ENCODE assay signal across 17 cellular contexts in the genomic region with DNA sequence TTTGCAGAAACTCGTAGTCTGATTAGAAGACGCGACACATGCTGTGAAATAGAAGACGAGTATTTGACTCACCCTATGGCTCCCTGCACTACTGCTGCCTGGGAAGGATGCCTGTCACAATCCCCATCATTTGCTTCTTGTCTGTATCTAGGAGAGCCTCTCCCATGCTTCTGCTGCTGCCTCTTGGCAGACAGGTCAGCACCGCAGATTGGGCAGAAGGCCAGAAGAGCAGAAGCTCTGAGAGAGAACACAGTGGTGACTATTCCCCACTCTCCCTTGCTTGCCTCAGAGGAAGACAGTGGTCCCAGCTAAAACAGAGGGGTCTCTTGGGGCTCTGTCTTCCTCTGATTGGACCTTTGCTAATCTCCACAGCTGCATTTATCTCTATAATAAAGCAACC.
"Had no signal": no experiment of that assay in that cellular context is flagged by ENCODE, and none has a peak within 500 bp of the region (broad histone marks: within the 10 kb centered on the region; RNA-seq: fewer than 3 reads in every experiment).

No MANE protein-coding gene starts in this region.

- H3K4me1 ChIP-seq: foreskin keratinocyte had no signal

- H3K4me1 Mint-ChIP-seq: activated CD8-positive, alpha-beta memory T cell treated with anti-CD3 and anti-CD28 coated beads, Interleukin-2, amount 10 ng/mL, durations not matched to agents 7 days and 5 days; memory B cell had no signal

- ATAC-seq: activated CD8-positive, alpha-beta memory T cell treated with anti-CD3 and anti-CD28 coated beads, Interleukin-2, amount 10 ng/mL, durations not matched to agents 7 days and 5 days; activated naive CD4-positive, alpha-beta T cell treated with anti-CD3 and anti-CD28 coated beads, Interleukin-2, amount 50 U/mL, for 72 hours; activated T-cell treated with anti-CD3 and anti-CD28 coated beads, Interleukin-2, amount 50 U/mL, for 4 hours; foreskin keratinocyte; natural killer cell treated with Interleukin-12 subunit alpha and Interleukin-12 subunit beta and Interleukin-15 and Interleukin-18, amount 100 ng/mL, for 72 hours had no signal

- DNase-seq: activated CD4-positive, alpha-beta T cell treated with anti-CD3 and anti-CD28 coated beads, Interleukin-2, amount 50 U/mL, for 4 hours; activated CD4-positive, CD25-positive, alpha-beta regulatory T cell treated with anti-CD3 and anti-CD28 coated beads, Interleukin-2, amount 50 U/mL, for 72 hours; activated CD8-positive, alpha-beta memory T cell treated with anti-CD3 and anti-CD28 coated beads, Interleukin-2, amount 10 ng/mL, durations not matched to agents 7 days and 5 days; activated effector memory CD4-positive, alpha-beta T cell treated with anti-CD3 and anti-CD28 coated beads, Interleukin-2, amount 50 U/mL, for 16 hours; activated T-cell treated with anti-CD3 and anti-CD28 coated beads, Interleukin-2, amount 50 U/mL, for 4 hours; amygdala; brain microvascular endothelial cell; foreskin keratinocyte; head of caudate nucleus; occipital lobe; stimulated activated CD4-positive, alpha-beta T cell treated with anti-CD3 and anti-CD28 coated beads, Interleukin-4, amount 100 ng/mL, for 1 hour; stimulated activated CD8-positive, alpha-beta memory T cell treated with anti-CD3 and anti-CD28 coated beads, Interleukin-4, amount 100 ng/mL, for 48 hours; T-helper 2 cell had no signal

- H3K27me3 Mint-ChIP-seq: activated CD8-positive, alpha-beta memory T cell treated with anti-CD3 and anti-CD28 coated beads, Interleukin-2, amount 10 ng/mL, durations not matched to agents 7 days and 5 days had no signal

- H3K27ac ChIP-seq: brain microvascular endothelial cell, foreskin keratinocyte had no signal

- H3K36me3 Mint-ChIP-seq: activated CD8-positive, alpha-beta memory T cell treated with anti-CD3 and anti-CD28 coated beads, Interleukin-2, amount 10 ng/mL, durations not matched to agents 7 days and 5 days; activated naive CD4-positive, alpha-beta T cell treated with anti-CD3 and anti-CD28 coated beads, Interleukin-2, amount 50 U/mL, for 72 hours; memory B cell; natural killer cell treated with Interleukin-12 subunit alpha and Interleukin-12 subunit beta and Interleukin-15 and Interleukin-18, amount 100 ng/mL, for 72 hours had no signal

- H3K9me3 Mint-ChIP-seq: activated T-cell treated with anti-CD3 and anti-CD28 coated beads, Interleukin-2, amount 50 U/mL, for 4 hours; memory B cell; natural killer cell treated with Interleukin-12 subunit alpha and Interleukin-12 subunit beta and Interleukin-15 and Interleukin-18, amount 100 ng/mL, for 72 hours; stimulated activated naive CD8-positive, alpha-beta T cell treated with anti-CD3 and anti-CD28 coated beads, Interleukin-15, Interleukin-2, amounts not matched to agents 100 ng/mL and 50 ng/mL, for 24 hours had no signal

- H3K36me3 ChIP-seq: brain microvascular endothelial cell had no signal

- H3K4me3 Mint-ChIP-seq: activated CD8-positive, alpha-beta memory T cell treated with anti-CD3 and anti-CD28 coated beads, Interleukin-2, amount 10 ng/mL, durations not matched to agents 7 days and 5 days; activated T-cell treated with anti-CD3 and anti-CD28 coated beads, Interleukin-2, amount 50 U/mL, for 4 hours; memory B cell; natural killer cell treated with Interleukin-12 subunit alpha and Interleukin-12 subunit beta and Interleukin-15 and Interleukin-18, amount 100 ng/mL, for 72 hours; stimulated activated naive CD8-positive, alpha-beta T cell treated with anti-CD3 and anti-CD28 coated beads, Interleukin-15, Interleukin-2, amounts not matched to agents 100 ng/mL and 50 ng/mL, for 24 hours had no signal

- H3K27ac Mint-ChIP-seq: activated CD8-positive, alpha-beta memory T cell treated with anti-CD3 and anti-CD28 coated beads, Interleukin-2, amount 10 ng/mL, durations not matched to agents 7 days and 5 days; activated naive CD4-positive, alpha-beta T cell treated with anti-CD3 and anti-CD28 coated beads, Interleukin-2, amount 50 U/mL, for 72 hours; memory B cell; natural killer cell treated with Interleukin-12 subunit alpha and Interleukin-12 subunit beta and Interleukin-15 and Interleukin-18, amount 100 ng/mL, for 72 hours; stimulated activated naive CD8-positive, alpha-beta T cell treated with anti-CD3 and anti-CD28 coated beads, Interleukin-15, Interleukin-2, amounts not matched to agents 100 ng/mL and 50 ng/mL, for 24 hours had no signal

- H3K27me3 ChIP-seq: brain microvascular endothelial cell, foreskin keratinocyte had no signal
